Comparison of ENCODE assay signal across 8 cellular contexts in the genomic region with DNA sequence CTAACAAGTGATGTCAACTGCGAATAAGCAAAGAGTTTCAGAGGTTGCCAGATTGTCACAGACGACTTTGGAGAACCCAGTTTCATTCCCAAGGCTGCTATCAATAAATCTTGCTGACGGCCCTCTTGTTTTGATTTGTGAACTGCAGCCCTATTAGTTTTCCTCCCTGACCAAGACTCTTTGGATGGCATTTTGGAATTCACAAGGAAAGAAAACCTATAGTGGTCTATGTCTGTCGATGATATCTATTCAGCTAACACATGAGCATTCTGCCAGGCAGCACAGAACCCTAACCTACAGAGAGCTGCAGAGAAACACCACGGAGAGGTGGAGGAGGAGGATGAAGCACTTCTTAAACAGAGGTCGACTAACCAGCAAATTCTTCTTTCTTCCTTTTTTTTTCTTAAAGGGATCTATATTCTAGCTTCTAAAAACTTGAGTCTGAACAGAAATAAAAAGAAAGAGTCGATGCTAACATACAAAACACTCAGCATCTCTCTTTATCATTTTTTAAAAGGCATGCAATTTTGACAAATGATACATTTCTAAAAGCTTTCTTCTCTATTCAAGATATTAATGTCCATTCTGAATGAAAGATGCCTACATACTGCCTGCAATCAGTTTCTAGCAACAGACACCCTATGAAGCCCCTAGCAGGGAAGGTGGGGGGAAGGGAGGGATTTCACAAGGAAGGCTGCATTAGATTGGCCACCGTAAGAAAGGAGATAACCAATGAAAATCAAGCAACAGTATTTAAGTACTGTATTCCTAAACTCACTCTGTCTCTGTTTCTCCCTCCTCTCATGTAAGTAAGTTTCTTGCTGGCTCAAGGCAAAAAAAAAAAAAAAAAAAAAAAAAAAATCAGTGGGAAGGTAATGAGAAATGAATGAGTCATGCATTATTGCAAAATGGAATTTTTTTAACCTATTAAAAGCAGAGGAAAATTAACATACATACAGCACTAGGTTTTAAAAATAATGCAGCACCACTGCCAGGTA.
A peak's percentile ranks its signal among the peaks of the same experiment; 100 is the strongest.
DNase-seq lines count a peak whose midpoint lies in the region; ATAC-seq, FAIRE-seq and TF ChIP-seq lines count a peak whose summit lies in the region.

No MANE protein-coding gene starts in this region.

- dilution Hi-C loops in keratinocyte (cut with MboI; ENCODE audit: extremely low pct_ligation_motif_present, low sequenced_read_pairs): no loop called here

- no peaks in the 10 kb centered on the region for H3K9me3 Mint-ChIP-seq in activated T-cell treated with anti-CD3 and anti-CD28 coated beads, Interleukin-2, amount 50 U/mL, for 4 hours

- H3K27me3 ChIP-seq in brain microvascular endothelial cell (replicated peaks) (no peaks in the 10 kb centered on the region), keratinocyte (ENCODE audit: control insufficient read depth, extremely low read depth, insufficient read depth, low read length) (no peaks in the 10 kb centered on the region), uterus (no peaks in the 10 kb centered on the region)

- no peaks in the 10 kb centered on the region for H3K9me1 ChIP-seq in keratinocyte (ENCODE audit: control insufficient read depth, extremely low read depth, insufficient read depth, low read length)

- no peaks in the 10 kb centered on the region for H4K20me1 ChIP-seq in keratinocyte (ENCODE audit: control insufficient read depth, extremely low read depth, insufficient read depth, low read length)

- H3K4me1 ChIP-seq in keratinocyte (ENCODE audit: control insufficient read depth, extremely low read depth, insufficient read depth, low read length) (peaks cover 12% of the 10 kb centered on the region), uterus (no peaks in the 10 kb centered on the region)

- peak overlapping the region; percentile 24 for H3K4me3 Mint-ChIP-seq in activated T-cell treated with anti-CD3 and anti-CD28 coated beads, Interleukin-2, amount 50 U/mL, for 4 hours

- H3K36me3 ChIP-seq in brain microvascular endothelial cell (replicated peaks) (no peaks in the 10 kb centered on the region), keratinocyte (ENCODE audit: control insufficient read depth in 2 of 2, extremely low read depth in 1 of 2, insufficient read depth in 2 of 2, low read length in 2 of 2) (no peaks in the 10 kb centered on the region), uterus (no peaks in the 10 kb centered on the region)

- FAIRE-seq in keratinocyte (lab: Jason Lieb, UNC): peak; percentile 64

- no peak for TF ChIP-seq CTCF in brain microvascular endothelial cell (IDR thresholded peaks at IDR 0.05; ENCODE audit: low read depth, low read length, missing control alignments)
- no peak for TF ChIP-seq CTCF in keratinocyte (optimal IDR thresholded peaks at IDR 0.05 in 1 of 3, IDR thresholded peaks at IDR 0.05 in 1 of 3, conservative IDR thresholded peaks at IDR 0.05 in 1 of 3; ENCODE audit: extremely low read depth in 1 of 3, insufficient read depth in 2 of 3, low read length in 3 of 3)
- TF ChIP-seq CTCF in uterus (IDR thresholded peaks at IDR 0.05): no peak

- H3K4me2 ChIP-seq in keratinocyte (ENCODE audit: control insufficient read depth, extremely low read depth, insufficient read depth, low read depth, low read length): peak overlapping the region; percentile 72

- H3K4me3 ChIP-seq in brain microvascular endothelial cell (ENCODE audit: low read depth, low read length): peak overlapping the region; percentile 62
- peak overlapping the region in 2 of 3 experiments; percentile 18 to 24 for H3K4me3 ChIP-seq in keratinocyte (ENCODE audit: control insufficient read depth in 2 of 3, extremely low read depth in 1 of 3, insufficient read depth in 2 of 3, low read depth in 1 of 3, low read length in 3 of 3)
- peak overlapping the region; percentile 23 to 30 for H3K4me3 ChIP-seq in uterus

- no peak for DNase-seq in activated T-cell treated with anti-CD3 and anti-CD28 coated beads, Interleukin-2, amount 50 U/mL, for 4 hours
- DNase-seq in activated T-cell treated with anti-CD3 and anti-CD28 coated beads for 4 hours (no peak), brain microvascular endothelial cell (peak; percentile 66), keratinocyte (ENCODE audit: low read depth, low spot score) (no peak), uterus (no peak), cortex of kidney (lab: John Stamatoyannopoulos, UW) (no peak)

- no peaks in the 10 kb centered on the region for H3K79me2 ChIP-seq in keratinocyte (ENCODE audit: control insufficient read depth, insufficient read depth, low read length)

- H3K27ac ChIP-seq in brain microvascular endothelial cell (no peak overlapping the region), keratinocyte (ENCODE audit: control insufficient read depth, insufficient read depth, low read length) (no peak overlapping the region), uterus (peak overlapping the region in 1 of 2 donors; percentile 54)

- intact Hi-C loops in uterus (cut with DNase I; ENCODE audit: low total_unique reads): no loop called here

- H3K9me3 ChIP-seq in keratinocyte (ENCODE audit: control insufficient read depth, low read depth, low read length) (no peaks in the 10 kb centered on the region), uterus (no peaks in the 10 kb centered on the region)

- peaks cover 17% of the 10 kb centered on the region for H3K4me1 Mint-ChIP-seq in activated T-cell treated with anti-CD3 and anti-CD28 coated beads, Interleukin-2, amount 50 U/mL, for 4 hours (ENCODE audit: low read depth)

- peaks cover 7% of the 10 kb centered on the region for H3K27me3 Mint-ChIP-seq in activated T-cell treated with anti-CD3 and anti-CD28 coated beads, Interleukin-2, amount 50 U/mL, for 4 hours (ENCODE audit: low read depth)

- H3K36me3 Mint-ChIP-seq in activated T-cell treated with anti-CD3 and anti-CD28 coated beads, Interleukin-2, amount 50 U/mL, for 4 hours (ENCODE audit: insufficient read depth): no peaks in the 10 kb centered on the region

- ATAC-seq in activated T-cell treated with anti-CD3 and anti-CD28 coated beads, Interleukin-2, amount 50 U/mL, for 4 hours: peak in 1 of 2 donors; percentile 29
- ATAC-seq in GM19467 (IDR thresholded peaks at IDR 0.05; ENCODE audit: unreplicated experiment) (no peak), GM18858 (IDR thresholded peaks at IDR 0.05; ENCODE audit: unreplicated experiment) (no peak)

- no peak overlapping the region for H3K9ac ChIP-seq in keratinocyte (ENCODE audit: control insufficient read depth, extremely low read depth, insufficient read depth, low read length)

- H2AFZ ChIP-seq in keratinocyte (ENCODE audit: control insufficient read depth, low read length): peak overlapping the region; percentile 88

- in situ Hi-C loops in brain microvascular endothelial cell (cut with HindIII; ENCODE audit: low pct_ligation_motif_present, low sequenced_read_pairs): no loop called here

- TF ChIP-seq POLR2A in uterus (IDR thresholded peaks at IDR 0.05): no peak
